Comparison of ENCODE assay signal across 1 cellular context in the genomic region with DNA sequence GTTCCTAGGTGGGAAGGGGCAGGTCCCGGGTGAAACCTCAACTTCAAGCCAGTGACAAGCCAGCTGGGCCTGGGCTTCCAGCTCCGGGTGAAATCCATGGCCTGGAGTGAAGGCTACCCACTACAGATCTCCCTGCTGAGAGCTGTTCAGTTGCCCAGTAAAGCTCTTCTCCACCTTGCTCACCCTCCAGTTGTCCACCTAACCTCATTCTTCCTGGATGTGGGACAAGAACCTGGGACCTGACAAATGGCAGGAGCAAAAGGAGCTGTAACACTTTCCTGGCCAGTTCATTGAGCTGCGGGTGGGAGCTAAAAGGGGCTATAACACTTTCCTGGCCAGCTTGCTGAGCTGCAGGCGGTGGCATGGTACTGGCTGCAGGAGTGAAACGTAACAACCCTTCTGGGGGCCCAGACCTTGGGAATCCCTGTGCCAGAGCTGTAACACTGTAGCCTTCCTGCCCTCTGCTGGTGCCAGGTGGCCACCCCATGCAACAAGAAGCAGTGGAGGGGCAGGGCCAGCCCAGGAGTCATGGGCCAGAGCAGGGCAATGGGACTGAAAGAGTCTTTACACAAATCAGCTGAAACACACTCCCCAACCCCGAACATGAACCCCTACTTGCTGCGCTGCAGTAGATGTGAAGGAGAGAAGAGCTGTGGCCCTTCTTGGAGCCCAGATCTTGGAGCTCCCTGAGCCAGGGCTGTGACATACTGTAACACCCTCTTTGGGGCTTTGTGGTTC.
TF ChIP-seq lines count a peak whose summit lies in the region.

No MANE protein-coding gene starts in this region.

TF ChIP-seq in H1, 55 proteins besides CTCF, POLR2A, EP300 and RAD21 (continued from another document):
- TF ChIP-seq SAP30 (IDR thresholded peaks at IDR 0.05; ENCODE audit: insufficient read depth, insufficient replicate concordance, low read length) = no peak
- no peak for TF ChIP-seq CHD2 (IDR thresholded peaks at IDR 0.05; ENCODE audit: low read length)
- no peak for TF ChIP-seq MAFK (IDR thresholded peaks at IDR 0.05; ENCODE audit: low read depth, low read length)
- TF ChIP-seq YY1 (IDR thresholded peaks at IDR 0.05; ENCODE audit: low read depth, low read length) = no peak
- peak; percentile 26; the same call in 1 of the 2 replicates for TF ChIP-seq KDM1A (IDR thresholded peaks at IDR 0.05; ENCODE audit: borderline replicate concordance, low read length)
- no peak for TF ChIP-seq RFX5 (IDR thresholded peaks at IDR 0.05; ENCODE audit: borderline replicate concordance, low read depth, low read length)
- no peak for TF ChIP-seq SRF (IDR thresholded peaks at IDR 0.05; ENCODE audit: low read depth, low read length)
- TF ChIP-seq, protein P1, sequence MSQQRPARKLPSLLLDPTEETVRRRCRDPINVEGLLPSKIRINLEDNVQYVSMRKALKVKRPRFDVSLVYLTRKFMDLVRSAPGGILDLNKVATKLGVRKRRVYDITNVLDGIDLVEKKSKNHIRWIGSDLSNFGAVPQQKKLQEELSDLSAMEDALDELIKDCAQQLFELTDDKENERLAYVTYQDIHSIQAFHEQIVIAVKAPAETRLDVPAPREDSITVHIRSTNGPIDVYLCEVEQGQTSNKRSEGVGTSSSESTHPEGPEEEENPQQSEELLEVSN (IDR thresholded peaks at IDR 0.05) = 0 out of 2 replicates have a peak, but pooled peaks have one; percentile 4
- TF ChIP-seq SP4 (IDR thresholded peaks at IDR 0.05; ENCODE audit: low read length) = no peak
- no peak for TF ChIP-seq FOSL1 (IDR thresholded peaks at IDR 0.05; ENCODE audit: insufficient read depth, low read depth, low read length)
- TF ChIP-seq BCL11A (IDR thresholded peaks at IDR 0.05; ENCODE audit: low read depth in 2 of 2, low read length in 2 of 2) = no peak
- TF ChIP-seq KDM5A (IDR thresholded peaks at IDR 0.05; ENCODE audit: low read length) = no peak
- TF ChIP-seq CREB1 (IDR thresholded peaks at IDR 0.05) = peak; percentile 45; the same call in 1 of the 2 replicates
- no peak for TF ChIP-seq TEAD4 (IDR thresholded peaks at IDR 0.05; ENCODE audit: low read depth, low read length)
- TF ChIP-seq CTBP2 (IDR thresholded peaks at IDR 0.05; ENCODE audit: borderline replicate concordance, insufficient read depth, insufficient read length, low read length) = no peak
- TF ChIP-seq EGR1 (IDR thresholded peaks at IDR 0.05; ENCODE audit: borderline replicate concordance, low read depth, low read length) = no peak
- no peak for TF ChIP-seq NRF1 (IDR thresholded peaks at IDR 0.05; ENCODE audit: low read depth, low read length)
- no peak for TF ChIP-seq TCF12 (IDR thresholded peaks at IDR 0.05; ENCODE audit: low read depth, low read length)
- no peak for TF ChIP-seq JUN (IDR thresholded peaks at IDR 0.05; ENCODE audit: low read depth, low read length)
- no peak for TF ChIP-seq BACH1 (IDR thresholded peaks at IDR 0.05; ENCODE audit: low read length)
- TF ChIP-seq KDM4A (IDR thresholded peaks at IDR 0.05; ENCODE audit: low read depth, low read length, severe bottlenecking) = no peak
- TF ChIP-seq HDAC2 (IDR thresholded peaks at IDR 0.05; ENCODE audit: borderline replicate concordance in 1 of 2, low read depth in 2 of 2, low read length in 2 of 2) = no peak
- TF ChIP-seq HDAC6 (IDR thresholded peaks at IDR 0.05; ENCODE audit: low read depth, low read length) = no peak
- TF ChIP-seq TBP (IDR thresholded peaks at IDR 0.05; ENCODE audit: low read depth, low read length) = peak; percentile 39; the same call in 1 of the 2 replicates
- TF ChIP-seq CEBPB (IDR thresholded peaks at IDR 0.05; ENCODE audit: low read depth, low read length) = no peak
- TF ChIP-seq, protein P2, sequence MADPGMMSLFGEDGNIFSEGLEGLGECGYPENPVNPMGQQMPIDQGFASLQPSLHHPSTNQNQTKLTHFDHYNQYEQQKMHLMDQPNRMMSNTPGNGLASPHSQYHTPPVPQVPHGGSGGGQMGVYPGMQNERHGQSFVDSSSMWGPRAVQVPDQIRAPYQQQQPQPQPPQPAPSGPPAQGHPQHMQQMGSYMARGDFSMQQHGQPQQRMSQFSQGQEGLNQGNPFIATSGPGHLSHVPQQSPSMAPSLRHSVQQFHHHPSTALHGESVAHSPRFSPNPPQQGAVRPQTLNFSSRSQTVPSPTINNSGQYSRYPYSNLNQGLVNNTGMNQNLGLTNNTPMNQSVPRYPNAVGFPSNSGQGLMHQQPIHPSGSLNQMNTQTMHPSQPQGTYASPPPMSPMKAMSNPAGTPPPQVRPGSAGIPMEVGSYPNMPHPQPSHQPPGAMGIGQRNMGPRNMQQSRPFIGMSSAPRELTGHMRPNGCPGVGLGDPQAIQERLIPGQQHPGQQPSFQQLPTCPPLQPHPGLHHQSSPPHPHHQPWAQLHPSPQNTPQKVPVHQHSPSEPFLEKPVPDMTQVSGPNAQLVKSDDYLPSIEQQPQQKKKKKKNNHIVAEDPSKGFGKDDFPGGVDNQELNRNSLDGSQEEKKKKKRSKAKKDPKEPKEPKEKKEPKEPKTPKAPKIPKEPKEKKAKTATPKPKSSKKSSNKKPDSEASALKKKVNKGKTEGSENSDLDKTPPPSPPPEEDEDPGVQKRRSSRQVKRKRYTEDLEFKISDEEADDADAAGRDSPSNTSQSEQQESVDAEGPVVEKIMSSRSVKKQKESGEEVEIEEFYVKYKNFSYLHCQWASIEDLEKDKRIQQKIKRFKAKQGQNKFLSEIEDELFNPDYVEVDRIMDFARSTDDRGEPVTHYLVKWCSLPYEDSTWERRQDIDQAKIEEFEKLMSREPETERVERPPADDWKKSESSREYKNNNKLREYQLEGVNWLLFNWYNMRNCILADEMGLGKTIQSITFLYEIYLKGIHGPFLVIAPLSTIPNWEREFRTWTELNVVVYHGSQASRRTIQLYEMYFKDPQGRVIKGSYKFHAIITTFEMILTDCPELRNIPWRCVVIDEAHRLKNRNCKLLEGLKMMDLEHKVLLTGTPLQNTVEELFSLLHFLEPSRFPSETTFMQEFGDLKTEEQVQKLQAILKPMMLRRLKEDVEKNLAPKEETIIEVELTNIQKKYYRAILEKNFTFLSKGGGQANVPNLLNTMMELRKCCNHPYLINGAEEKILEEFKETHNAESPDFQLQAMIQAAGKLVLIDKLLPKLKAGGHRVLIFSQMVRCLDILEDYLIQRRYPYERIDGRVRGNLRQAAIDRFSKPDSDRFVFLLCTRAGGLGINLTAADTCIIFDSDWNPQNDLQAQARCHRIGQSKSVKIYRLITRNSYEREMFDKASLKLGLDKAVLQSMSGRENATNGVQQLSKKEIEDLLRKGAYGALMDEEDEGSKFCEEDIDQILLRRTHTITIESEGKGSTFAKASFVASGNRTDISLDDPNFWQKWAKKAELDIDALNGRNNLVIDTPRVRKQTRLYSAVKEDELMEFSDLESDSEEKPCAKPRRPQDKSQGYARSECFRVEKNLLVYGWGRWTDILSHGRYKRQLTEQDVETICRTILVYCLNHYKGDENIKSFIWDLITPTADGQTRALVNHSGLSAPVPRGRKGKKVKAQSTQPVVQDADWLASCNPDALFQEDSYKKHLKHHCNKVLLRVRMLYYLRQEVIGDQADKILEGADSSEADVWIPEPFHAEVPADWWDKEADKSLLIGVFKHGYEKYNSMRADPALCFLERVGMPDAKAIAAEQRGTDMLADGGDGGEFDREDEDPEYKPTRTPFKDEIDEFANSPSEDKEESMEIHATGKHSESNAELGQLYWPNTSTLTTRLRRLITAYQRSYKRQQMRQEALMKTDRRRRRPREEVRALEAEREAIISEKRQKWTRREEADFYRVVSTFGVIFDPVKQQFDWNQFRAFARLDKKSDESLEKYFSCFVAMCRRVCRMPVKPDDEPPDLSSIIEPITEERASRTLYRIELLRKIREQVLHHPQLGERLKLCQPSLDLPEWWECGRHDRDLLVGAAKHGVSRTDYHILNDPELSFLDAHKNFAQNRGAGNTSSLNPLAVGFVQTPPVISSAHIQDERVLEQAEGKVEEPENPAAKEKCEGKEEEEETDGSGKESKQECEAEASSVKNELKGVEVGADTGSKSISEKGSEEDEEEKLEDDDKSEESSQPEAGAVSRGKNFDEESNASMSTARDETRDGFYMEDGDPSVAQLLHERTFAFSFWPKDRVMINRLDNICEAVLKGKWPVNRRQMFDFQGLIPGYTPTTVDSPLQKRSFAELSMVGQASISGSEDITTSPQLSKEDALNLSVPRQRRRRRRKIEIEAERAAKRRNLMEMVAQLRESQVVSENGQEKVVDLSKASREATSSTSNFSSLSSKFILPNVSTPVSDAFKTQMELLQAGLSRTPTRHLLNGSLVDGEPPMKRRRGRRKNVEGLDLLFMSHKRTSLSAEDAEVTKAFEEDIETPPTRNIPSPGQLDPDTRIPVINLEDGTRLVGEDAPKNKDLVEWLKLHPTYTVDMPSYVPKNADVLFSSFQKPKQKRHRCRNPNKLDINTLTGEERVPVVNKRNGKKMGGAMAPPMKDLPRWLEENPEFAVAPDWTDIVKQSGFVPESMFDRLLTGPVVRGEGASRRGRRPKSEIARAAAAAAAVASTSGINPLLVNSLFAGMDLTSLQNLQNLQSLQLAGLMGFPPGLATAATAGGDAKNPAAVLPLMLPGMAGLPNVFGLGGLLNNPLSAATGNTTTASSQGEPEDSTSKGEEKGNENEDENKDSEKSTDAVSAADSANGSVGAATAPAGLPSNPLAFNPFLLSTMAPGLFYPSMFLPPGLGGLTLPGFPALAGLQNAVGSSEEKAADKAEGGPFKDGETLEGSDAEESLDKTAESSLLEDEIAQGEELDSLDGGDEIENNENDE (IDR thresholded peaks at IDR 0.05; ENCODE audit: insufficient replicate concordance, low read length) = no peak
- TF ChIP-seq JUND (IDR thresholded peaks at IDR 0.05; ENCODE audit: low read length) = no peak
- no peak for TF ChIP-seq RXRA (IDR thresholded peaks at IDR 0.05; ENCODE audit: insufficient read depth, low read depth, low read length)
TF ChIP-seq in H1: peak in this region for 4.
